ENCODE assay signal across 32 cellular contexts in genomic region chr3:10762116-10762515, GRCh38. TPM values are rescaled to one million over a fixed set of nuclear protein-coding genes. Genes with fewer than 3 reads are reported as not detected.
"Had no signal": no experiment of that assay in that cellular context is flagged by ENCODE, and none has a peak within 500 bp of the region (broad histone marks: within the 10 kb centered on the region; RNA-seq: fewer than 3 reads in every experiment).

No MANE protein-coding gene starts in this region.

- FAIRE-seq: RCC 7860 had no signal

- H3K36me3 Mint-ChIP-seq: activated CD8-positive, alpha-beta memory T cell treated with anti-CD3 and anti-CD28 coated beads, Interleukin-2, amount 10 ng/mL, durations not matched to agents 7 days and 5 days; activated naive CD4-positive, alpha-beta T cell treated with anti-CD3 and anti-CD28 coated beads, Interleukin-2, amount 10 ng/mL, durations not matched to agents 7 days and 5 days; activated naive CD8-positive, alpha-beta T cell had no signal

- H3K9me3 ChIP-seq: MG63 had no signal

- H3K4me2 ChIP-seq: PC-9 had no signal

- H3K4me3 ChIP-seq: MG63, PC-9 had no signal

- H2AFZ ChIP-seq: PC-9 had no signal

- DNase-seq: activated CD4-positive, alpha-beta memory T cell treated with anti-CD3 and anti-CD28 coated beads, Interleukin-2, amount 10 ng/mL, durations not matched to agents 7 days and 5 days; activated CD4-positive, alpha-beta T cell treated with anti-CD3 and anti-CD28 coated beads for 1 hour; activated CD4-positive, alpha-beta T cell treated with anti-CD3 and anti-CD28 coated beads for 48 hours; activated CD4-positive, CD25-positive, alpha-beta regulatory T cell; activated CD8-positive, alpha-beta memory T cell treated with anti-CD3 and anti-CD28 coated beads, Interleukin-2, amount 10 ng/mL, durations not matched to agents 7 days and 5 days; activated effector memory CD4-positive, alpha-beta T cell treated with Interleukin-2 at 50 U/mL for 16 hours; activated naive CD4-positive, alpha-beta T cell treated with anti-CD3 and anti-CD28 coated beads, Interleukin-2, amount 10 ng/mL, durations not matched to agents 7 days and 5 days; activated naive CD8-positive, alpha-beta T cell treated with anti-CD3 and anti-CD28 coated beads, Interleukin-2, amount 50 U/mL, for 24 hours; activated T-cell treated with anti-CD3 and anti-CD28 coated beads, Interleukin-2, amount 50 U/mL, for 48 hours; anterior cingulate cortex; brain microvascular endothelial cell; central memory CD4-positive, alpha-beta T cell; Kasumi-1; MG63; NCI-H1092; NCI-H1436 treated with DMSO at 0.1 percent for 48 hours; NCI-H1694 treated with DMSO at 0.1 percent for 48 hours; NCI-H2029; NCI-H345; NCI-H524 treated with DMSO at 0.1 percent for 48 hours; NCI-H748 treated with DMSO at 0.1 percent for 48 hours; NK-92 treated with Interleukin-12 subunit alpha and Interleukin-12 subunit beta, amount 100 ng/mL, for 24 hours; PC-9; Right ventricle myocardium superior; SW 1271; T-helper 1 cell; T-helper 2 cell; T-helper 9 cell had no signal

- H3K27ac Mint-ChIP-seq: activated CD4-positive, alpha-beta memory T cell treated with anti-CD3 and anti-CD28 coated beads, Interleukin-2, amount 10 ng/mL, durations not matched to agents 7 days and 5 days; activated CD8-positive, alpha-beta memory T cell treated with anti-CD3 and anti-CD28 coated beads, Interleukin-2, amount 10 ng/mL, durations not matched to agents 7 days and 5 days; activated naive CD4-positive, alpha-beta T cell treated with anti-CD3 and anti-CD28 coated beads, Interleukin-2, amount 10 ng/mL, durations not matched to agents 7 days and 5 days; activated naive CD8-positive, alpha-beta T cell; activated naive CD8-positive, alpha-beta T cell treated with anti-CD3 and anti-CD28 coated beads, Interleukin-2, amount 50 U/mL, for 24 hours had no signal

- H3K27me3 ChIP-seq: brain microvascular endothelial cell, MG63 had no signal

- H3K27ac ChIP-seq: brain microvascular endothelial cell, PC-9, RWPE1, VCaP had no signal

- H3K36me3 ChIP-seq: brain microvascular endothelial cell, MG63 had no signal

- H3K4me3 Mint-ChIP-seq: activated CD4-positive, alpha-beta memory T cell treated with anti-CD3 and anti-CD28 coated beads, Interleukin-2, amount 10 ng/mL, durations not matched to agents 7 days and 5 days; activated CD8-positive, alpha-beta memory T cell treated with anti-CD3 and anti-CD28 coated beads, Interleukin-2, amount 10 ng/mL, durations not matched to agents 7 days and 5 days; activated naive CD4-positive, alpha-beta T cell treated with anti-CD3 and anti-CD28 coated beads, Interleukin-2, amount 10 ng/mL, durations not matched to agents 7 days and 5 days; activated naive CD8-positive, alpha-beta T cell; activated naive CD8-positive, alpha-beta T cell treated with anti-CD3 and anti-CD28 coated beads, Interleukin-2, amount 50 U/mL, for 24 hours had no signal

- H3K9me3 Mint-ChIP-seq: activated CD4-positive, alpha-beta memory T cell treated with anti-CD3 and anti-CD28 coated beads, Interleukin-2, amount 10 ng/mL, durations not matched to agents 7 days and 5 days; activated naive CD4-positive, alpha-beta T cell treated with anti-CD3 and anti-CD28 coated beads, Interleukin-2, amount 10 ng/mL, durations not matched to agents 7 days and 5 days; activated naive CD8-positive, alpha-beta T cell treated with anti-CD3 and anti-CD28 coated beads, Interleukin-2, amount 50 U/mL, for 24 hours had no signal

- ATAC-seq: activated CD8-positive, alpha-beta memory T cell treated with anti-CD3 and anti-CD28 coated beads, Interleukin-2, amount 10 ng/mL, durations not matched to agents 7 days and 5 days; activated naive CD8-positive, alpha-beta T cell treated with anti-CD3 and anti-CD28 coated beads, Interleukin-2, amount 50 U/mL, for 24 hours had no signal

- H3K4me1 Mint-ChIP-seq: activated naive CD4-positive, alpha-beta T cell treated with anti-CD3 and anti-CD28 coated beads, Interleukin-2, amount 10 ng/mL, durations not matched to agents 7 days and 5 days had no signal

RNA-seq across cellular contexts. Expression of gene SLC6A11, which starts 53.9 kb away (rescaled TPM):
- total RNA-seq: activated CD4-positive, alpha-beta memory T cell treated with anti-CD3 and anti-CD28 coated beads, Interleukin-2, amount 10 ng/mL, durations not matched to agents 7 days and 5 days; activated CD8-positive, alpha-beta memory T cell treated with anti-CD3 and anti-CD28 coated beads, Interleukin-2, amount 10 ng/mL, durations not matched to agents 7 days and 5 days; PC-9; Right ventricle myocardium superior had no signal
